In genomic region chr13:93872376-93872775, GRCh38 we compare ENCODE assay signal across 22 cellular contexts.
"Had no signal": no experiment of that assay in that cellular context is flagged by ENCODE, and none has a peak within 500 bp of the region (broad histone marks: within the 10 kb centered on the region; RNA-seq: fewer than 3 reads in every experiment).

No MANE protein-coding gene starts in this region.

- H3K36me3 ChIP-seq: left ventricle myocardium inferior, lower lobe of right lung, right lobe of liver, transverse colon, vagina had no signal

- H3K27ac ChIP-seq: left ventricle myocardium inferior, lower lobe of right lung, parathyroid adenoma, right lobe of liver, transverse colon, vagina had no signal

- ATAC-seq: left cardiac atrium; lower lobe of right lung; mucosa of descending colon; natural killer cell treated with Interleukin-12 subunit alpha and Interleukin-12 subunit beta and Interleukin-15 and Interleukin-18, amount 100 ng/mL, for 72 hours; stimulated activated naive B cell treated with anti-CD40 and anti-IgM and Interleukin-4, amounts not matched to agents 10 μg/mL and 1 μg/mL and 100 μg/mL, for 72 hours had no signal

- DNase-seq: cortex of kidney; hypothalamus; left cardiac atrium; left ventricle myocardium inferior; lower lobe of right lung; mucosa of descending colon; naive B cell; right lobe of liver; small intestine; stimulated activated CD4-positive, alpha-beta T cell treated with anti-CD3 and anti-CD28 coated beads, Interleukin-15, amount 100 ng/mL, for 24 hours; stimulated activated CD4-positive, alpha-beta T cell treated with anti-CD3 and anti-CD28 coated beads, Interleukin-2, amount 100 ng/mL, for 48 hours; stimulated activated naive B cell treated with anti-CD40 and anti-IgM and Interleukin-4, amounts not matched to agents 10 μg/mL and 1 μg/mL and 100 μg/mL, for 72 hours; transverse colon had no signal

- H3K27me3 ChIP-seq: right lobe of liver, transverse colon, vagina had no signal

- H3K27me3 Mint-ChIP-seq: natural killer cell treated with Interleukin-12 subunit alpha and Interleukin-12 subunit beta and Interleukin-15 and Interleukin-18, amount 100 ng/mL, for 72 hours; progenitor cell of endocrine pancreas; stimulated activated naive B cell treated with anti-CD40 and anti-IgM and Interleukin-4, amounts not matched to agents 10 μg/mL and 1 μg/mL and 100 μg/mL, for 72 hours had no signal

- H3K9ac ChIP-seq: parathyroid adenoma had no signal

- H3K9me3 Mint-ChIP-seq: neural crest cell; stimulated activated naive CD8-positive, alpha-beta T cell treated with anti-CD3 and anti-CD28 coated beads, Interleukin-15, Interleukin-2, amounts not matched to agents 100 ng/mL and 50 ng/mL, for 24 hours had no signal

- H3K4me1 ChIP-seq: left ventricle myocardium inferior, lower lobe of right lung, parathyroid adenoma, transverse colon, vagina had no signal

- FAIRE-seq: frontal cortex, islet of Langerhans had no signal

- H2AFZ ChIP-seq: parathyroid adenoma had no signal

- H3K79me2 ChIP-seq: parathyroid adenoma had no signal

- H3K4me1 Mint-ChIP-seq: naive B cell; neural crest cell; stimulated activated naive B cell treated with anti-CD40 and anti-IgM and Interleukin-4, amounts not matched to agents 10 μg/mL and 1 μg/mL and 100 μg/mL, for 72 hours had no signal

- H3K9me3 ChIP-seq: left ventricle myocardium inferior, lower lobe of right lung, mucosa of descending colon, right lobe of liver, transverse colon, vagina had no signal

- H3K27ac Mint-ChIP-seq: mesothelial cell of epicardium; naive B cell; natural killer cell treated with Interleukin-12 subunit alpha and Interleukin-12 subunit beta and Interleukin-15 and Interleukin-18, amount 100 ng/mL, for 72 hours; progenitor cell of endocrine pancreas; stimulated activated naive B cell treated with anti-CD40 and anti-IgM and Interleukin-4, amounts not matched to agents 10 μg/mL and 1 μg/mL and 100 μg/mL, for 72 hours; stimulated activated naive CD8-positive, alpha-beta T cell treated with anti-CD3 and anti-CD28 coated beads, Interleukin-15, Interleukin-2, amounts not matched to agents 100 ng/mL and 50 ng/mL, for 24 hours had no signal

- H3K4me3 ChIP-seq: left ventricle myocardium inferior, lower lobe of right lung, mucosa of descending colon, right lobe of liver, transverse colon, vagina had no signal

- H3K36me3 Mint-ChIP-seq: naive B cell; natural killer cell treated with Interleukin-12 subunit alpha and Interleukin-12 subunit beta and Interleukin-15 and Interleukin-18, amount 100 ng/mL, for 72 hours; stimulated activated naive B cell treated with anti-CD40 and anti-IgM and Interleukin-4, amounts not matched to agents 10 μg/mL and 1 μg/mL and 100 μg/mL, for 72 hours had no signal

- H3K4me3 Mint-ChIP-seq: mesothelial cell of epicardium; naive B cell; natural killer cell treated with Interleukin-12 subunit alpha and Interleukin-12 subunit beta and Interleukin-15 and Interleukin-18, amount 100 ng/mL, for 72 hours; neural crest cell; stimulated activated naive B cell treated with anti-CD40 and anti-IgM and Interleukin-4, amounts not matched to agents 10 μg/mL and 1 μg/mL and 100 μg/mL, for 72 hours; stimulated activated naive CD8-positive, alpha-beta T cell treated with anti-CD3 and anti-CD28 coated beads, Interleukin-15, Interleukin-2, amounts not matched to agents 100 ng/mL and 50 ng/mL, for 24 hours had no signal
